9 cellular contexts compared by ENCODE assay signal in genomic region chr19:6457958-6458694, GRCh38. TPM values are rescaled to one million over a fixed set of nuclear protein-coding genes. Genes with fewer than 3 reads are reported as not detected.
DNase-seq lines count a peak whose midpoint lies in the region; ATAC-seq, FAIRE-seq and TF ChIP-seq lines count a peak whose summit lies in the region.
"Had no signal": no experiment of that assay in that cellular context is flagged by ENCODE, and none has a peak within 500 bp of the region (broad histone marks: within the 10 kb centered on the region; RNA-seq: fewer than 3 reads in every experiment).

No MANE protein-coding gene starts in this region.

- no peak for TF ChIP-seq RAD21 in K562 (CRISPR knock-in tag; conservative IDR thresholded peaks at IDR 0.05 in 1 of 2, IDR thresholded peaks at IDR 0.05 in 1 of 2)

- H2BK12ac ChIP-seq in H9 (ENCODE audit: insufficient read length, low read depth, low read length), result no peak overlapping the region

- peaks cover 11 to 22% (median 21%) of the 10 kb centered on the region in 3 donors for H3K4me1 Mint-ChIP-seq in CD8-positive, alpha-beta memory T cell
- H3K4me1 Mint-ChIP-seq in H9, result peaks cover 9 to 14% of the 10 kb centered on the region in 2 experiments
- peaks cover 12 to 17% of the 10 kb centered on the region in 2 donors for H3K4me1 Mint-ChIP-seq in natural killer cell treated with Interleukin-12 subunit alpha and Interleukin-12 subunit beta and Interleukin-15 and Interleukin-18, amount 100 ng/mL, for 72 hours (ENCODE audit: low read depth in 2 of 2)

- H2BK20ac ChIP-seq in H9 (ENCODE audit: low read depth, low read length, poor library complexity, severe bottlenecking), result no peak overlapping the region

- no peak overlapping the region for H3K9ac ChIP-seq in H9 (ENCODE audit: extremely low read depth, insufficient read length, low read length)
- H3K9ac ChIP-seq in K562 (ENCODE audit: insufficient read depth in 1 of 2, low read depth in 2 of 2, low read length in 2 of 2), result peak overlapping the region; percentile 71 to 89
- peak overlapping the region in 1 of 2 donors; percentile 61 for H3K9ac ChIP-seq in kidney (ENCODE audit: low read length in 2 of 2)

- peak; percentile 19 for ATAC-seq in K562
- no peak for ATAC-seq in natural killer cell treated with Interleukin-12 subunit alpha and Interleukin-12 subunit beta and Interleukin-15 and Interleukin-18, amount 100 ng/mL, for 72 hours

- CTCF ChIA-PET in CD8-positive, alpha-beta memory T cell (lab: Charles Lee), result no interaction called here
- CTCF ChIA-PET in K562 (lab: Yijun Ruan, JAX; ENCODE audit: low intra/inter-chr PET ratio), result no interaction called here

- no peaks in the 10 kb centered on the region for H4K20me1 ChIP-seq in H9 (ENCODE audit: control insufficient read depth, insufficient read depth, insufficient read length)
- no peaks in the 10 kb centered on the region for H4K20me1 ChIP-seq in K562 (replicated peaks; ENCODE audit: control insufficient read depth, insufficient read depth, low read length)

- peaks cover 15 to 33% (median 26%) of the 10 kb centered on the region in 3 donors for H3K36me3 Mint-ChIP-seq in CD8-positive, alpha-beta memory T cell
- peaks cover 25 to 33% (median 30%) of the 10 kb centered on the region in 3 experiments for H3K36me3 Mint-ChIP-seq in H9 (ENCODE audit: insufficient read depth in 1 of 3, low read depth in 3 of 3)
- no peaks in the 10 kb centered on the region for H3K36me3 Mint-ChIP-seq in natural killer cell treated with Interleukin-12 subunit alpha and Interleukin-12 subunit beta and Interleukin-15 and Interleukin-18, amount 100 ng/mL, for 72 hours

- H3K79me1 ChIP-seq in H9 (ENCODE audit: insufficient read depth, low read depth, low read length, poor library complexity, severe bottlenecking), result no peaks in the 10 kb centered on the region

- no peak overlapping the region for H3K18ac ChIP-seq in H9 (ENCODE audit: insufficient read length, low read depth, low read length)

- TF ChIP-seq POLR2A in K562 (conservative IDR thresholded peaks at IDR 0.05) (no peak), breast epithelium (IDR thresholded peaks at IDR 0.05) (no peak)

- FAIRE-seq in K562 (lab: Jason Lieb, UNC), result peak; percentile 81
- FAIRE-seq in kidney (lab: Jason Lieb, UNC), result no peak

- H3K79me2 ChIP-seq in H9 (ENCODE audit: insufficient read depth, low read length), result no peaks in the 10 kb centered on the region
- H3K79me2 ChIP-seq in K562 (ENCODE audit: control insufficient read depth, insufficient read depth, low read length), result peaks cover 17% of the 10 kb centered on the region

- H3K9me1 ChIP-seq in K562 (ENCODE audit: control insufficient read depth, insufficient read depth, low read length), result no peaks in the 10 kb centered on the region

- H3K4me3 ChIP-seq in CD8-positive, alpha-beta memory T cell (ENCODE audit: low read length), result no peak overlapping the region
- H3K4me3 ChIP-seq in K562 (peak overlapping the region; percentile 77), kidney (ENCODE audit: low read length in 2 of 2) (peak overlapping the region in 1 of 2 donors; percentile 88), breast epithelium (peak overlapping the region in 1 of 3 donors; percentile 96)

- peaks cover 4 to 12% (median 8%) of the 10 kb centered on the region in 5 donors for H3K9me3 Mint-ChIP-seq in CD8-positive, alpha-beta memory T cell
- H3K9me3 Mint-ChIP-seq in H9, result peaks cover 6 to 7% of the 10 kb centered on the region in 2 experiments; a peak in 4 of 5 replicates
- no peaks in the 10 kb centered on the region for H3K9me3 Mint-ChIP-seq in natural killer cell treated with Interleukin-12 subunit alpha and Interleukin-12 subunit beta and Interleukin-15 and Interleukin-18, amount 100 ng/mL, for 72 hours

- POLR2A ChIA-PET in CD8-positive, alpha-beta memory T cell (lab: Charles Lee), result interaction anchor here (0.6 kb wide), 1 partner anchor 1204 kb away, joined by 4 read pairs; no protein-coding TSS in a partner anchor
- POLR2A ChIA-PET in K562 (lab: Yijun Ruan, JAX), result interaction anchor here (0.5 to 1.2 kb wide), 4 partner anchors 10 to 1037 kb away, joined by 3 to 4 read pairs (median 3); no protein-coding TSS in a partner anchor

- H3K4ac ChIP-seq in H9 (ENCODE audit: low read depth, low read length), result no peak overlapping the region

- no peak overlapping the region for H2AFZ ChIP-seq in H9 (ENCODE audit: low read length)
- peak overlapping the region; percentile 23; the same call in 1 of the 2 replicates for H2AFZ ChIP-seq in K562 (ENCODE audit: low read depth, low read length)

- in situ Hi-C loops in K562 (cut with MboI), result no loop called here

- whole genome bisulfite sequencing in H9 (ENCODE audit: extremely low coverage, insufficient read length, low lambda C conversion rate), result no CpG with 5 or more reads among the region's 17 CpGs
- WGBS in K562 (ENCODE audit: insufficient coverage, low coverage, missing lambda C conversion rate), result 59% methylated on average over 11 of the region's 17 CpGs

- H4K91ac ChIP-seq in H9 (ENCODE audit: insufficient read length, low read depth, low read length), result no peak overlapping the region

- peaks cover 4% of the 10 kb centered on the region for H3K4me1 ChIP-seq in CD8-positive, alpha-beta memory T cell (ENCODE audit: insufficient read depth, low read length)
- H3K4me1 ChIP-seq in H9 (ENCODE audit: insufficient read depth, low read length) (no peaks in the 10 kb centered on the region; the same call in 1 of the 2 replicates), K562 (replicated peaks in 1 of 2; ENCODE audit: control insufficient read depth in 2 of 2, insufficient read depth in 2 of 2, low read length in 2 of 2) (peaks cover 18 to 28% of the 10 kb centered on the region in 2 experiments; a peak in 4 of 5 replicates), kidney (ENCODE audit: control insufficient read depth in 1 of 2, insufficient read depth in 1 of 2, low read depth in 1 of 2, low read length in 2 of 2) (peaks cover 3 to 11% of the 10 kb centered on the region in 2 donors), breast epithelium (peaks cover 0 to 4% of the 10 kb centered on the region in 2 donors)

- H3K4me3 Mint-ChIP-seq in CD8-positive, alpha-beta memory T cell, result peak overlapping the region; percentile 84 to 93 (median 91)
- peak overlapping the region; percentile 82 to 89 for H3K4me3 Mint-ChIP-seq in H9
- H3K4me3 Mint-ChIP-seq in natural killer cell treated with Interleukin-12 subunit alpha and Interleukin-12 subunit beta and Interleukin-15 and Interleukin-18, amount 100 ng/mL, for 72 hours, result peak overlapping the region; percentile 90

- no peak overlapping the region for H2AK5ac ChIP-seq in H9 (ENCODE audit: insufficient read length, low read length)

- TF ChIP-seq CTCF in H9 (conservative IDR thresholded peaks at IDR 0.05) (no peak), K562 (IDR thresholded peaks at IDR 0.05 in 2 of 3, conservative IDR thresholded peaks at IDR 0.05 in 1 of 3; ENCODE audit: insufficient read depth in 2 of 3, low read depth in 1 of 3, low read length in 3 of 3) (no peak), kidney (IDR thresholded peaks at IDR 0.05; ENCODE audit: borderline replicate concordance, extremely low read depth, insufficient read depth) (no peak), breast epithelium (IDR thresholded peaks at IDR 0.05) (no peak)

- no peak overlapping the region for H3K4me2 ChIP-seq in H9 (ENCODE audit: insufficient read depth, insufficient read length, low read length)
- H3K4me2 ChIP-seq in K562 (ENCODE audit: insufficient read depth, low read length), result peak overlapping the region; percentile 95

- peaks cover 13% of the 10 kb centered on the region for H3K36me3 ChIP-seq in CD8-positive, alpha-beta memory T cell (ENCODE audit: insufficient read depth, low read length)
- H3K36me3 ChIP-seq in K562 (ENCODE audit: control insufficient read depth, insufficient read depth, low read length) (peaks cover 43% of the 10 kb centered on the region; the same call in 2 of the 3 replicates), kidney (ENCODE audit: control insufficient read depth in 1 of 2, insufficient read depth in 2 of 2, low read length in 2 of 2) (peaks cover 7 to 21% of the 10 kb centered on the region in 2 donors), breast epithelium (peaks cover 12% of the 10 kb centered on the region)

- no peak overlapping the region for H2BK120ac ChIP-seq in H9 (ENCODE audit: low read depth, low read length, poor library complexity, severe bottlenecking)

- H3K9me3 ChIP-seq in CD8-positive, alpha-beta memory T cell (ENCODE audit: low read length), result peaks cover 4% of the 10 kb centered on the region
- peaks cover 8% of the 10 kb centered on the region for H3K9me3 ChIP-seq in H9 (ENCODE audit: control insufficient read depth, low read depth, low read length)
- peaks cover 24% of the 10 kb centered on the region for H3K9me3 ChIP-seq in K562 (replicated peaks; ENCODE audit: control insufficient read depth, insufficient read depth, low read depth, low read length)
- no peaks in the 10 kb centered on the region for H3K9me3 ChIP-seq in kidney (ENCODE audit: control insufficient read depth in 1 of 2, low read length in 2 of 2)
- H3K9me3 ChIP-seq in breast epithelium, result peaks cover 10 to 12% of the 10 kb centered on the region in 2 donors

- H3K27me3 Mint-ChIP-seq in CD8-positive, alpha-beta memory T cell, result no peaks in the 10 kb centered on the region
- peaks cover 10% of the 10 kb centered on the region for H3K27me3 Mint-ChIP-seq in H9 (ENCODE audit: low read depth)
- H3K27me3 Mint-ChIP-seq in natural killer cell treated with Interleukin-12 subunit alpha and Interleukin-12 subunit beta and Interleukin-15 and Interleukin-18, amount 100 ng/mL, for 72 hours, result no peaks in the 10 kb centered on the region

- no peak overlapping the region for H3K23ac ChIP-seq in H9 (ENCODE audit: insufficient read length, low read depth, low read length)

- no peak overlapping the region for H4K8ac ChIP-seq in H9 (replicated peaks; ENCODE audit: insufficient read length, low read depth, low read length)

- no peak overlapping the region for H2BK15ac ChIP-seq in H9 (ENCODE audit: low read depth, low read length)

- no peaks in the 10 kb centered on the region for H3K27me3 ChIP-seq in CD8-positive, alpha-beta memory T cell (ENCODE audit: insufficient read depth, low read length, poor library complexity, severe bottlenecking)
- no peaks in the 10 kb centered on the region for H3K27me3 ChIP-seq in H9 (ENCODE audit: insufficient read depth, low read length)
- no peaks in the 10 kb centered on the region for H3K27me3 ChIP-seq in K562 (ENCODE audit: control insufficient read depth in 2 of 2, insufficient read depth in 2 of 2, low read length in 2 of 2)
- no peaks in the 10 kb centered on the region for H3K27me3 ChIP-seq in breast epithelium

- H3K27ac ChIP-seq in CD8-positive, alpha-beta memory T cell (ENCODE audit: low read depth, low read length), result peak overlapping the region; percentile 65
- H3K27ac ChIP-seq in H9 (ENCODE audit: insufficient read length, low read depth, low read length) (no peak overlapping the region), K562 (ENCODE audit: extremely low read depth, low read depth, low read length) (peak overlapping the region; percentile 81), kidney (ENCODE audit: low read depth in 2 of 2, low read length in 2 of 2) (no peak overlapping the region), breast epithelium (no peak overlapping the region)

- H3T11ph ChIP-seq in H9 (ENCODE audit: low read length), result no peak overlapping the region

- H3K23me2 ChIP-seq in H9 (ENCODE audit: insufficient read length, low read depth, low read length, poor library complexity, severe bottlenecking), result peaks cover 4% of the 10 kb centered on the region

- no peak for DNase-seq in CD8-positive, alpha-beta memory T cell
- DNase-seq in H9 (no peak), K562 (ENCODE audit: extremely low read depth in 1 of 4, low spot score in 3 of 4) (peak; percentile 70 to 79 (median 77)), C1 segment of cervical spinal cord (lab: John Stamatoyannopoulos, UW) (no peak), kidney (no peak), breast epithelium (ENCODE audit: low spot score in 2 of 2) (no peak), dermis blood vessel endothelial cell (no peak)
- DNase-seq in natural killer cell treated with Interleukin-12 subunit alpha and Interleukin-12 subunit beta and Interleukin-15 and Interleukin-18, amount 100 ng/mL, for 72 hours (ENCODE audit: low spot score), result no peak
- DNase-seq: SW 1271 had no signal

- intact Hi-C loops in K562 (cut with micrococcal nuclease), result no loop called here
- intact Hi-C loops in kidney (cut with DNase I), result no loop called here
- intact Hi-C loops in breast epithelium (cut with DNase I; ENCODE audit: low total_unique reads), result no loop called here

- H2BK5ac ChIP-seq in H9 (ENCODE audit: insufficient read length, low read length), result no peak overlapping the region

- peak overlapping the region in 5 of 8 donors; percentile 48 to 80 (median 64) for H3K27ac Mint-ChIP-seq in CD8-positive, alpha-beta memory T cell
- H3K27ac Mint-ChIP-seq in H9, result no peak overlapping the region; a peak in 1 of 7 replicates
- H3K27ac Mint-ChIP-seq in natural killer cell treated with Interleukin-12 subunit alpha and Interleukin-12 subunit beta and Interleukin-15 and Interleukin-18, amount 100 ng/mL, for 72 hours, result peak overlapping the region in 1 of 2 donors; percentile 68

- no peak for TF ChIP-seq EP300 in K562 (IDR thresholded peaks at IDR 0.05; ENCODE audit: low read length)

- TSS peak; percentile 58 for BruUV-seq in K562 (replicated peaks; lab: Mats Ljungman, UMichigan)

- H3K56ac ChIP-seq in H9 (ENCODE audit: insufficient read length, low read depth, low read length), result no peak overlapping the region

- H4K5ac ChIP-seq in H9 (ENCODE audit: insufficient read length, low read depth, low read length), result no peak overlapping the region

- no peak overlapping the region; the same call in 1 of the 2 replicates for H3K14ac ChIP-seq in H9 (ENCODE audit: insufficient read depth, low read length)

RNA-seq across cellular contexts. Expression of gene SLC25A23, which starts 1.5 kb away (rescaled TPM):
- total RNA-seq in CD8-positive, alpha-beta memory T cell, result 10 to 100 TPM; 14.5 to 14.8 TPM
- polyA plus RNA-seq in CD8-positive, alpha-beta memory T cell, result 19.9 TPM
- total RNA-seq in H9 (2021) (35.0 and 42.9 TPM in 2 replicates), K562 (2014; rRNA removed) (40.4 and 57.2 TPM in 2 replicates), K562 (2014; rRNA removed; fragmentation: Illumina TruSeq; extraction: Trizol) (26.2 and 26.6 TPM in 2 replicates), K562 (2015; rRNA removed; fragmentation: Illumina TruSeq; extraction: Trizol) (25.8 and 26.0 TPM in 2 replicates), K562 (2021) (72.0 and 75.1 TPM in 2 replicates), kidney (76.6 TPM), breast epithelium (10 to 100 TPM; 14.0 to 37.8 (median 18.4) TPM), dermis blood vessel endothelial cell (20.4 and 62.0 TPM in 2 replicates)
- 29.1 and 59.8 TPM in 2 replicates for total RNA-seq in K562 (2011; cell fraction: chromatin; rRNA removed; ENCODE audit: low replicate concordance)
- total RNA-seq in K562 (2011; cell fraction: nucleolus; rRNA removed), result 30.5 and 33.7 TPM in 2 replicates
- total RNA-seq in K562 (2011; cell fraction: nucleoplasm; rRNA removed), result 23.0 and 27.6 TPM in 2 replicates
- polyA plus RNA-seq in K562 (2011; rRNA removed) (18.7 and 20.9 TPM in 2 replicates), K562 (2014; fragmentation: Illumina TruSeq; extraction: Trizol) (64.3 and 70.5 TPM in 2 replicates), K562 (2014; fragmentation: Nextera tagmentation; extraction: Ambion mirVana) (1 to 10 TPM; 6.1 to 6.5 TPM), K562 (2014; rRNA removed) (44.3 and 47.5 TPM in 2 replicates), kidney (ENCODE audit: insufficient read depth, low read depth, low replicate concordance) (69.2 TPM)
- polyA plus RNA-seq in K562 (2011; cell fraction: cytosol; rRNA removed), result 26.3 and 40.4 TPM in 2 replicates
- 29.0 and 43.3 TPM in 2 replicates for polyA plus RNA-seq in K562 (2011; cell fraction: nucleus; rRNA removed)
- 50.5 and 59.9 TPM in 2 replicates for polyA plus RNA-seq in K562 (2012)
- polyA minus RNA-seq in K562 (2011; rRNA and poly(A)+ RNA removed), result 11.8 and 15.9 TPM in 2 replicates
- polyA minus RNA-seq in K562 (2011; cell fraction: cytosol; rRNA and poly(A)+ RNA removed), result 43.9 and 56.2 TPM in 2 replicates
- polyA minus RNA-seq in K562 (2011; cell fraction: nucleus; rRNA and poly(A)+ RNA removed), result 8.1 and 11.1 TPM in 2 replicates
- 10 to 100 TPM in 1 of 2 donors, 1 to 10 TPM in 1; 5.4 to 10.5 TPM for total RNA-seq in natural killer cell treated with Interleukin-12 subunit alpha and Interleukin-12 subunit beta and Interleukin-15 and Interleukin-18, amount 100 ng/mL, for 72 hours

RNA-seq across cellular contexts. Expression of gene CRB3, which starts 5.9 kb away (rescaled TPM):
- 1 to 10 TPM in 1 of 2 experiments, under 1 TPM in 1; 0.88 to 1.8 TPM for total RNA-seq in CD8-positive, alpha-beta memory T cell
- polyA plus RNA-seq in CD8-positive, alpha-beta memory T cell, result 4.1 TPM
- 31.4 and 32.1 TPM in 2 replicates for total RNA-seq in H9 (2021)
- 0.21 TPM in 1 of 2 replicates, not detected in the other for total RNA-seq in K562 (2011; cell fraction: chromatin; rRNA removed; ENCODE audit: low replicate concordance)
- total RNA-seq in K562 (2011; cell fraction: nucleolus; rRNA removed), result not detected in 2 replicates
- not detected in 2 replicates for total RNA-seq in K562 (2011; cell fraction: nucleoplasm; rRNA removed)
- 0.57 TPM in 1 of 2 replicates, not detected in the other for total RNA-seq in K562 (2014; rRNA removed)
- total RNA-seq in K562 (2014; rRNA removed; fragmentation: Illumina TruSeq; extraction: Trizol), result not detected in 2 replicates
- not detected in 2 replicates for total RNA-seq in K562 (2015; rRNA removed; fragmentation: Illumina TruSeq; extraction: Trizol)
- total RNA-seq in K562 (2021), result 0.49 and 0.65 TPM in 2 replicates
- polyA plus RNA-seq in K562 (2011; rRNA removed), result 0.11 TPM in 1 of 2 replicates, not detected in the other
- polyA plus RNA-seq in K562 (2011; cell fraction: cytosol; rRNA removed), result 0.18 TPM in 1 of 2 replicates, not detected in the other
- polyA plus RNA-seq in K562 (2011; cell fraction: nucleus; rRNA removed), result 0.17 TPM in 1 of 2 replicates, not detected in the other
- 0.13 and 0.15 TPM in 2 replicates for polyA plus RNA-seq in K562 (2012)
- not detected in 2 replicates for polyA plus RNA-seq in K562 (2014; fragmentation: Illumina TruSeq; extraction: Trizol)
- not detected for polyA plus RNA-seq in K562 (2014; fragmentation: Nextera tagmentation; extraction: Ambion mirVana)
- polyA plus RNA-seq in K562 (2014; rRNA removed), result 0.18 TPM in 1 of 2 replicates, not detected in the other
- not detected in 2 replicates for polyA minus RNA-seq in K562 (2011; rRNA and poly(A)+ RNA removed)
- not detected in 2 replicates for polyA minus RNA-seq in K562 (2011; cell fraction: cytosol; rRNA and poly(A)+ RNA removed)
- not detected in 2 replicates for polyA minus RNA-seq in K562 (2011; cell fraction: nucleus; rRNA and poly(A)+ RNA removed)
- not detected for total RNA-seq in natural killer cell treated with Interleukin-12 subunit alpha and Interleukin-12 subunit beta and Interleukin-15 and Interleukin-18, amount 100 ng/mL, for 72 hours
- 58.2 TPM for total RNA-seq in kidney
- 51.9 TPM for polyA plus RNA-seq in kidney (ENCODE audit: insufficient read depth, low read depth, low replicate concordance)
- total RNA-seq in breast epithelium, result 10 to 100 TPM in 2 of 3 donors, under 1 TPM in 1; 0.48 to 30.7 (median 24.6) TPM
- not detected in 2 replicates for total RNA-seq in dermis blood vessel endothelial cell

RNA-seq across cellular contexts. Expression of gene DENND1C, which starts 23.5 kb away (rescaled TPM):
- total RNA-seq in CD8-positive, alpha-beta memory T cell, result 10 to 100 TPM; 51.9 to 55.1 TPM
- polyA plus RNA-seq in CD8-positive, alpha-beta memory T cell, result 93.2 TPM
- total RNA-seq in H9 (2021), result 2.4 TPM in 2 replicates
- total RNA-seq in K562 (2011; cell fraction: chromatin; rRNA removed; ENCODE audit: low replicate concordance), result 0.69 TPM in 2 replicates
- total RNA-seq in K562 (2011; cell fraction: nucleolus; rRNA removed), result 0.39 and 0.67 TPM in 2 replicates
- total RNA-seq in K562 (2011; cell fraction: nucleoplasm; rRNA removed), result 0.37 TPM in 1 of 2 replicates, not detected in the other
- total RNA-seq in K562 (2014; rRNA removed), result 0.09 and 0.16 TPM in 2 replicates
- 0.18 TPM in 1 of 2 replicates, not detected in the other for total RNA-seq in K562 (2014; rRNA removed; fragmentation: Illumina TruSeq; extraction: Trizol)
- 0.15 and 0.43 TPM in 2 replicates for total RNA-seq in K562 (2015; rRNA removed; fragmentation: Illumina TruSeq; extraction: Trizol)
- 0.49 and 0.78 TPM in 2 replicates for total RNA-seq in K562 (2021)
- 0.29 and 1.1 TPM in 2 replicates for polyA plus RNA-seq in K562 (2011; rRNA removed)
- polyA plus RNA-seq in K562 (2011; cell fraction: cytosol; rRNA removed), result 0.54 and 0.91 TPM in 2 replicates
- polyA plus RNA-seq in K562 (2011; cell fraction: nucleus; rRNA removed), result 2.0 and 3.1 TPM in 2 replicates
- 0.68 and 1.4 TPM in 2 replicates for polyA plus RNA-seq in K562 (2012)
- polyA plus RNA-seq in K562 (2014; fragmentation: Illumina TruSeq; extraction: Trizol), result 0.33 and 0.34 TPM in 2 replicates
- under 1 TPM in 1 of 2 experiments, not detected in 1; 0.03 TPM for polyA plus RNA-seq in K562 (2014; fragmentation: Nextera tagmentation; extraction: Ambion mirVana)
- 0.19 and 1.2 TPM in 2 replicates for polyA plus RNA-seq in K562 (2014; rRNA removed)
- 0.09 TPM in 1 of 2 replicates, not detected in the other for polyA minus RNA-seq in K562 (2011; rRNA and poly(A)+ RNA removed)
- not detected in 2 replicates for polyA minus RNA-seq in K562 (2011; cell fraction: cytosol; rRNA and poly(A)+ RNA removed)
- polyA minus RNA-seq in K562 (2011; cell fraction: nucleus; rRNA and poly(A)+ RNA removed), result 0.27 and 0.78 TPM in 2 replicates
- 100 to 1,000 TPM in 1 of 2 donors, 10 to 100 TPM in 1; 73.6 to 131 TPM for total RNA-seq in natural killer cell treated with Interleukin-12 subunit alpha and Interleukin-12 subunit beta and Interleukin-15 and Interleukin-18, amount 100 ng/mL, for 72 hours
- total RNA-seq in kidney, result 8.2 TPM
- polyA plus RNA-seq in kidney (ENCODE audit: insufficient read depth, low read depth, low replicate concordance), result 2.6 TPM
- total RNA-seq in breast epithelium, result 1 to 10 TPM; 1.3 to 3.2 (median 2.5) TPM
- total RNA-seq in dermis blood vessel endothelial cell, result not detected in 2 replicates

RNA-seq across cellular contexts. Expression of gene SLC25A41, which starts 24.6 kb away (rescaled TPM):
- total RNA-seq in CD8-positive, alpha-beta memory T cell, result under 1 TPM; 0.28 to 0.33 TPM
- not detected for polyA plus RNA-seq in CD8-positive, alpha-beta memory T cell
- total RNA-seq in H9 (2021), result 0.20 and 0.42 TPM in 2 replicates
- total RNA-seq in K562 (2011; cell fraction: chromatin; rRNA removed; ENCODE audit: low replicate concordance), result 1.6 and 2.4 TPM in 2 replicates
- 1.4 and 1.8 TPM in 2 replicates for total RNA-seq in K562 (2011; cell fraction: nucleolus; rRNA removed)
- 1.9 and 2.8 TPM in 2 replicates for total RNA-seq in K562 (2011; cell fraction: nucleoplasm; rRNA removed)
- 0.94 and 1.00 TPM in 2 replicates for total RNA-seq in K562 (2014; rRNA removed)
- total RNA-seq in K562 (2014; rRNA removed; fragmentation: Illumina TruSeq; extraction: Trizol), result 1.1 and 1.6 TPM in 2 replicates
- total RNA-seq in K562 (2015; rRNA removed; fragmentation: Illumina TruSeq; extraction: Trizol), result 1.2 and 1.6 TPM in 2 replicates
- 4.2 and 4.6 TPM in 2 replicates for total RNA-seq in K562 (2021)
- 3.3 and 6.5 TPM in 2 replicates for polyA plus RNA-seq in K562 (2011; rRNA removed)
- polyA plus RNA-seq in K562 (2011; cell fraction: cytosol; rRNA removed), result 6.1 and 6.3 TPM in 2 replicates
- 3.6 and 4.5 TPM in 2 replicates for polyA plus RNA-seq in K562 (2011; cell fraction: nucleus; rRNA removed)
- 3.6 TPM in 2 replicates for polyA plus RNA-seq in K562 (2012)
- 2.0 and 4.7 TPM in 2 replicates for polyA plus RNA-seq in K562 (2014; fragmentation: Illumina TruSeq; extraction: Trizol)
- polyA plus RNA-seq in K562 (2014; fragmentation: Nextera tagmentation; extraction: Ambion mirVana), result under 1 TPM; 0.08 to 0.24 TPM
- polyA plus RNA-seq in K562 (2014; rRNA removed), result 4.0 and 6.7 TPM in 2 replicates
- polyA minus RNA-seq in K562 (2011; rRNA and poly(A)+ RNA removed), result 0.54 and 0.77 TPM in 2 replicates
- 0.76 and 2.5 TPM in 2 replicates for polyA minus RNA-seq in K562 (2011; cell fraction: cytosol; rRNA and poly(A)+ RNA removed)
- polyA minus RNA-seq in K562 (2011; cell fraction: nucleus; rRNA and poly(A)+ RNA removed), result 0.27 and 0.67 TPM in 2 replicates
- total RNA-seq in natural killer cell treated with Interleukin-12 subunit alpha and Interleukin-12 subunit beta and Interleukin-15 and Interleukin-18, amount 100 ng/mL, for 72 hours, result not detected
- 0.28 TPM for total RNA-seq in kidney
- polyA plus RNA-seq in kidney (ENCODE audit: insufficient read depth, low read depth, low replicate concordance), result 0.69 TPM
- under 1 TPM in 1 of 3 donors, not detected in 2; 0.44 TPM for total RNA-seq in breast epithelium
- 0.05 TPM in 1 of 2 replicates, not detected in the other for total RNA-seq in dermis blood vessel endothelial cell

RNA-seq across cellular contexts. Expression of gene KHSRP, which starts 33.5 kb away (rescaled TPM):
- 100 to 1,000 TPM; 456 to 459 TPM for total RNA-seq in CD8-positive, alpha-beta memory T cell
- 22.0 TPM for polyA plus RNA-seq in CD8-positive, alpha-beta memory T cell
- total RNA-seq in H9 (2021) (602 and 626 TPM in 2 replicates), K562 (2014; rRNA removed) (183 and 227 TPM in 2 replicates), K562 (2014; rRNA removed; fragmentation: Illumina TruSeq; extraction: Trizol) (94.5 and 97.2 TPM in 2 replicates), K562 (2015; rRNA removed; fragmentation: Illumina TruSeq; extraction: Trizol) (139 and 150 TPM in 2 replicates), K562 (2021) (519 and 564 TPM in 2 replicates), kidney (175 TPM), breast epithelium (10 to 100 TPM; 71.4 to 76.1 (median 73.0) TPM), dermis blood vessel endothelial cell (78.3 and 238 TPM in 2 replicates)
- total RNA-seq in K562 (2011; cell fraction: chromatin; rRNA removed; ENCODE audit: low replicate concordance), result 186 and 376 TPM in 2 replicates
- 235 and 244 TPM in 2 replicates for total RNA-seq in K562 (2011; cell fraction: nucleolus; rRNA removed)
- total RNA-seq in K562 (2011; cell fraction: nucleoplasm; rRNA removed), result 196 TPM in 2 replicates
- polyA plus RNA-seq in K562 (2011; rRNA removed) (93.1 and 118 TPM in 2 replicates), K562 (2014; fragmentation: Illumina TruSeq; extraction: Trizol) (215 and 288 TPM in 2 replicates), K562 (2014; fragmentation: Nextera tagmentation; extraction: Ambion mirVana) (1 to 10 TPM; 4.2 to 5.7 TPM), K562 (2014; rRNA removed) (313 and 329 TPM in 2 replicates), kidney (ENCODE audit: insufficient read depth, low read depth, low replicate concordance) (52.9 TPM)
- 82.9 and 159 TPM in 2 replicates for polyA plus RNA-seq in K562 (2011; cell fraction: cytosol; rRNA removed)
- polyA plus RNA-seq in K562 (2011; cell fraction: nucleus; rRNA removed), result 172 and 201 TPM in 2 replicates
- polyA plus RNA-seq in K562 (2012), result 307 and 455 TPM in 2 replicates
- polyA minus RNA-seq in K562 (2011; rRNA and poly(A)+ RNA removed), result 136 and 150 TPM in 2 replicates
- 200 and 285 TPM in 2 replicates for polyA minus RNA-seq in K562 (2011; cell fraction: cytosol; rRNA and poly(A)+ RNA removed)
- 88.2 and 125 TPM in 2 replicates for polyA minus RNA-seq in K562 (2011; cell fraction: nucleus; rRNA and poly(A)+ RNA removed)
- 100 to 1,000 TPM; 260 to 386 TPM for total RNA-seq in natural killer cell treated with Interleukin-12 subunit alpha and Interleukin-12 subunit beta and Interleukin-15 and Interleukin-18, amount 100 ng/mL, for 72 hours

Comparison
In these comparisons a context has a peak if more than half of its experiments do, and no peak if none do; other contexts are left out.
1. DNase-seq: peak in K562 (4 of 4); none in CD8-positive, alpha-beta memory T cell (0 of 5), H9 (single experiment), natural killer cell treated with Interleukin-12 subunit alpha and Interleukin-12 subunit beta and Interleukin-15 and Interleukin-18, amount 100 ng/mL, for 72 hours (single experiment), C1 segment of cervical spinal cord (0 of 14), kidney (single experiment), breast epithelium (0 of 2) and dermis blood vessel endothelial cell (single experiment).
2. H3K27ac ChIP-seq: peak in CD8-positive, alpha-beta memory T cell (single experiment) and K562 (single experiment); none in H9 (single experiment), kidney (0 of 2) and breast epithelium (0 of 2).
3. H3K27ac Mint-ChIP-seq: peak in CD8-positive, alpha-beta memory T cell (5 of 8); none in H9 (0 of 3).
4. Peak in every context shown above with its lines, with median percentiles within 50 percentile points of each other: H3K4me3 Mint-ChIP-seq.